8 cellular contexts compared by ENCODE assay signal in the genomic region with DNA sequence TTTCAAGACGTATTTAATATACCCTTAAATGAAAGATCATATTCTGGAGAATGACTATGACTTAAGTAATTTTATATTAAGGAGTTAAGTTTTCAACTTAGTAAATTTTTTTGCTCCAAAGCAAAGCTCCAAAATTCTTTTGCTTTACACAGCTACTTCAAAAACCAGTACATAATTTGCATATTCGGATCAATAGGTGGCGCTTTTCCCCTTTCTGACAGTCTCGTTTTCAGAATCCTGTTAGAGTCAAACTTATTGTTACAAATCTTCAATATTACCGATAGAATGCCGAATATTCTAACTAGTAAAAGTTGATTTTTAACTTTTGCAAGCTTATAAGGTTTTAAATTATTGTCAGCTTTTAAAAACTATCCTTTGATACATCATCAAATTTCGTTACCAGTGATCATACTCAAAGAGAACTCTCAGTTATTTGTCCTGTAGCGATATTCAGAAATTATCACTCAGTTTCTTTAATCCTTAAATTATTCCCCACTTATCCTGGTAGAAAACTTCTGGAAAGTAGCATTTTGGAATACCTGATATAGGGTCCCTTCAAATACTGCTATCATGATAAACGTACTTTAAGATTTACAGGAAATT.
A peak's percentile ranks its signal among the peaks of the same experiment; 100 is the strongest.
DNase-seq lines count a peak whose midpoint lies in the region; ATAC-seq, FAIRE-seq and TF ChIP-seq lines count a peak whose summit lies in the region.

No MANE protein-coding gene starts in this region.

- peak; percentile 8 to 14; a peak in 2 of 4 replicates for TF ChIP-seq RAD21 in K562 (CRISPR knock-in tag; conservative IDR thresholded peaks at IDR 0.05 in 1 of 2, IDR thresholded peaks at IDR 0.05 in 1 of 2)

- H3K9me1 ChIP-seq in K562 (ENCODE audit: control insufficient read depth, insufficient read depth, low read length) = no peaks in the 10 kb centered on the region

- H3K36me3 ChIP-seq in cardiac muscle cell (no peaks in the 10 kb centered on the region), K562 (ENCODE audit: control insufficient read depth, insufficient read depth, low read length) (no peaks in the 10 kb centered on the region), ovary (no peaks in the 10 kb centered on the region)

- H3K9me3 ChIP-seq in cardiac muscle cell (ENCODE audit: low read depth) = no peaks in the 10 kb centered on the region
- no peaks in the 10 kb centered on the region for H3K9me3 ChIP-seq in K562 (replicated peaks; ENCODE audit: control insufficient read depth, insufficient read depth, low read depth, low read length)
- no peaks in the 10 kb centered on the region for H3K9me3 ChIP-seq in ovary

- H3K79me2 ChIP-seq in K562 (ENCODE audit: control insufficient read depth, insufficient read depth, low read length) = no peaks in the 10 kb centered on the region

- CTCF ChIA-PET in K562 (lab: Yijun Ruan, JAX; ENCODE audit: low intra/inter-chr PET ratio) = no interaction called here

- FAIRE-seq in K562 (lab: Jason Lieb, UNC) = no peak

- no peaks in the 10 kb centered on the region for H3K4me1 ChIP-seq in cardiac muscle cell (ENCODE audit: low read depth)
- no peaks in the 10 kb centered on the region for H3K4me1 ChIP-seq in K562 (replicated peaks in 1 of 2; ENCODE audit: control insufficient read depth in 2 of 2, insufficient read depth in 2 of 2, low read length in 2 of 2)
- H3K4me1 ChIP-seq in ovary (ENCODE audit: insufficient read depth) = no peaks in the 10 kb centered on the region

- intact Hi-C loops in left cardiac atrium (cut with DNase I) (loop anchor here in 1 of 2 donors (10.0 kb wide), 1 partner anchor 924 kb away; no protein-coding TSS in a partner anchor), K562 (cut with micrococcal nuclease) (no loop called here), ovary (cut with DNase I) (loop anchor here in 1 of 4 donors (10.0 kb wide), 1 partner anchor 1734 kb away; no protein-coding TSS in a partner anchor)

- 0% methylated on average over 6 of the region's 9 CpGs for WGBS in K562 (ENCODE audit: insufficient coverage, low coverage, missing lambda C conversion rate)
- WGBS in ovary, 3 donors = 18 to 26% (median 19%) methylated on average over 9 of the region's 9 CpGs

- H3K4me2 ChIP-seq in K562 (ENCODE audit: insufficient read depth, low read length) = no peak overlapping the region

- H3K27me3 ChIP-seq in cardiac muscle cell (no peaks in the 10 kb centered on the region), K562 (ENCODE audit: control insufficient read depth in 2 of 2, insufficient read depth in 2 of 2, low read length in 2 of 2) (no peaks in the 10 kb centered on the region), ovary (no peaks in the 10 kb centered on the region)

- TF ChIP-seq CTCF in cardiac muscle cell (IDR thresholded peaks at IDR 0.05; ENCODE audit: low read depth, low read length) (peak; percentile 67), K562 (IDR thresholded peaks at IDR 0.05 in 2 of 3, conservative IDR thresholded peaks at IDR 0.05 in 1 of 3; ENCODE audit: insufficient read depth in 2 of 3, low read depth in 1 of 3, low read length in 3 of 3) (no peak), ovary (IDR thresholded peaks at IDR 0.05) (no peak)

- ATAC-seq in left cardiac atrium (no peak), K562 (no peak)

- no peak overlapping the region for H3K27ac ChIP-seq in cardiac muscle cell
- no peak overlapping the region for H3K27ac ChIP-seq in K562 (ENCODE audit: extremely low read depth, low read depth, low read length)
- H3K27ac ChIP-seq in ovary = no peak overlapping the region

- TF ChIP-seq EP300 in K562 (IDR thresholded peaks at IDR 0.05; ENCODE audit: low read length) (no peak), ovary (IDR thresholded peaks at IDR 0.05) (no peak)

- H3K9ac ChIP-seq in K562 (ENCODE audit: insufficient read depth in 1 of 2, low read depth in 2 of 2, low read length in 2 of 2) = no peak overlapping the region

- DNase-seq in cardiac muscle cell (ENCODE audit: low read depth in 1 of 2, low spot score in 1 of 2) (peak; percentile 48 to 50), left cardiac atrium (no peak), NCI-H128 (lab: John Stamatoyannopoulos, UW; ENCODE audit: unreplicated experiment) (peak; percentile 5), K562 (ENCODE audit: extremely low read depth in 1 of 4, low spot score in 3 of 4) (no peak), midbrain (lab: John Stamatoyannopoulos, UW) (peak; percentile 54), GM19240 (ENCODE audit: insufficient read length, low spot score) (no peak), ovary (no peak)
- no peak for DNase-seq in activated effector memory CD4-positive, alpha-beta T cell treated with anti-CD3 and anti-CD28 coated beads, Interleukin-2, amount 50 U/mL, for 16 hours

- no peak overlapping the region for H3K4me3 ChIP-seq in cardiac muscle cell
- H3K4me3 ChIP-seq in K562 = no peak overlapping the region
- no peak overlapping the region for H3K4me3 ChIP-seq in ovary

- no peaks in the 10 kb centered on the region for H4K20me1 ChIP-seq in K562 (replicated peaks; ENCODE audit: control insufficient read depth, insufficient read depth, low read length)

- no peak for TF ChIP-seq POLR2A in K562 (conservative IDR thresholded peaks at IDR 0.05)
- no peak for TF ChIP-seq POLR2A in ovary (IDR thresholded peaks at IDR 0.05)

- no peak overlapping the region for H2AFZ ChIP-seq in K562 (ENCODE audit: low read depth, low read length)

- BruUV-seq in K562 (replicated peaks; lab: Mats Ljungman, UMichigan) = no TSS peak

- in situ Hi-C loops in K562 (cut with MboI) = no loop called here

- POLR2A ChIA-PET in K562 (lab: Yijun Ruan, JAX) = no interaction called here

TF ChIP-seq in K562, 482 proteins besides CTCF, POLR2A, EP300 and RAD21:
- TF ChIP-seq MEF2D (tag; conservative IDR thresholded peaks at IDR 0.05; ENCODE audit: low read depth) (no peak), RFX1 (IDR thresholded peaks at IDR 0.05) (no peak), PCBP1 (IDR thresholded peaks at IDR 0.05; ENCODE audit: low read depth, low read length, poor library complexity, severe bottlenecking) (no peak), ZNF134 (CRISPR knock-in tag; conservative IDR thresholded peaks at IDR 0.05) (no peak), KAT2B (IDR thresholded peaks at IDR 0.05; ENCODE audit: low read depth, low read length) (no peak), CBX1 (IDR thresholded peaks at IDR 0.05; ENCODE audit: low read depth) (no peak), NCOA6 (IDR thresholded peaks at IDR 0.05) (no peak), HMG20B (CRISPR knock-in tag; IDR thresholded peaks at IDR 0.05) (no peak), MAFK (IDR thresholded peaks at IDR 0.05; ENCODE audit: low read length) (no peak), SNIP1 (IDR thresholded peaks at IDR 0.05; ENCODE audit: low read depth) (no peak), DNMT1 (IDR thresholded peaks at IDR 0.05) (no peak), ZNF444 (CRISPR knock-in tag; IDR thresholded peaks at IDR 0.05) (no peak), ZNF232 (CRISPR knock-in tag; IDR thresholded peaks at IDR 0.05) (no peak), THRAP3 (IDR thresholded peaks at IDR 0.05; ENCODE audit: borderline replicate concordance) (no peak), FOXM1 (IDR thresholded peaks at IDR 0.05; ENCODE audit: low read depth) (no peak), FOXM1 (CRISPR knock-in tag; IDR thresholded peaks at IDR 0.05; ENCODE audit: low read depth) (no peak), ZNF165 (CRISPR knock-in tag; IDR thresholded peaks at IDR 0.05; ENCODE audit: borderline replicate concordance) (no peak), ZSCAN29 (IDR thresholded peaks at IDR 0.05) (no peak)
- TF ChIP-seq, protein P1, sequence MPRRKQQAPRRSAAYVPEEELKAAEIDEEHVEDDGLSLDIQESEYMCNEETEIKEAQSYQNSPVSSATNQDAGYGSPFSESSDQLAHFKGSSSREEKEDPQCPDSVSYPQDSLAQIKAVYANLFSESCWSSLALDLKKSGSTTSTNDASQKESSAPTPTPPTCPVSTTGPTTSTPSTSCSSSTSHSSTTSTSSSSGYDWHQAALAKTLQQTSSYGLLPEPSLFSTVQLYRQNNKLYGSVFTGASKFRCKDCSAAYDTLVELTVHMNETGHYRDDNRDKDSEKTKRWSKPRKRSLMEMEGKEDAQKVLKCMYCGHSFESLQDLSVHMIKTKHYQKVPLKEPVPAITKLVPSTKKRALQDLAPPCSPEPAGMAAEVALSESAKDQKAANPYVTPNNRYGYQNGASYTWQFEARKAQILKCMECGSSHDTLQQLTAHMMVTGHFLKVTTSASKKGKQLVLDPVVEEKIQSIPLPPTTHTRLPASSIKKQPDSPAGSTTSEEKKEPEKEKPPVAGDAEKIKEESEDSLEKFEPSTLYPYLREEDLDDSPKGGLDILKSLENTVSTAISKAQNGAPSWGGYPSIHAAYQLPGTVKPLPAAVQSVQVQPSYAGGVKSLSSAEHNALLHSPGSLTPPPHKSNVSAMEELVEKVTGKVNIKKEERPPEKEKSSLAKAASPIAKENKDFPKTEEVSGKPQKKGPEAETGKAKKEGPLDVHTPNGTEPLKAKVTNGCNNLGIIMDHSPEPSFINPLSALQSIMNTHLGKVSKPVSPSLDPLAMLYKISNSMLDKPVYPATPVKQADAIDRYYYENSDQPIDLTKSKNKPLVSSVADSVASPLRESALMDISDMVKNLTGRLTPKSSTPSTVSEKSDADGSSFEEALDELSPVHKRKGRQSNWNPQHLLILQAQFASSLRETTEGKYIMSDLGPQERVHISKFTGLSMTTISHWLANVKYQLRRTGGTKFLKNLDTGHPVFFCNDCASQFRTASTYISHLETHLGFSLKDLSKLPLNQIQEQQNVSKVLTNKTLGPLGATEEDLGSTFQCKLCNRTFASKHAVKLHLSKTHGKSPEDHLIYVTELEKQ (CRISPR knock-in tag; IDR thresholded peaks at IDR 0.05) = no peak
- TF ChIP-seq, protein P2, sequence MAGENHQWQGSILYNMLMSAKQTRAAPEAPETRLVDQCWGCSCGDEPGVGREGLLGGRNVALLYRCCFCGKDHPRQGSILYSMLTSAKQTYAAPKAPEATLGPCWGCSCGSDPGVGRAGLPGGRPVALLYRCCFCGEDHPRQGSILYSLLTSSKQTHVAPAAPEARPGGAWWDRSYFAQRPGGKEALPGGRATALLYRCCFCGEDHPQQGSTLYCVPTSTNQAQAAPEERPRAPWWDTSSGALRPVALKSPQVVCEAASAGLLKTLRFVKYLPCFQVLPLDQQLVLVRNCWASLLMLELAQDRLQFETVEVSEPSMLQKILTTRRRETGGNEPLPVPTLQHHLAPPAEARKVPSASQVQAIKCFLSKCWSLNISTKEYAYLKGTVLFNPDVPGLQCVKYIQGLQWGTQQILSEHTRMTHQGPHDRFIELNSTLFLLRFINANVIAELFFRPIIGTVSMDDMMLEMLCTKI (IDR thresholded peaks at IDR 0.05; ENCODE audit: partially characterized antibody) = no peak
TF ChIP-seq in K562: peak in this region for 0.

Comparison
In these comparisons a context has a peak if more than half of its experiments do, and no peak if none do; other contexts are left out.
1. DNase-seq: peak in cardiac muscle cell (2 of 2), NCI-H128 (single experiment) and midbrain (single experiment); none in left cardiac atrium (single experiment), K562 (0 of 4), GM19240 (single experiment), ovary (0 of 5) and activated effector memory CD4-positive, alpha-beta T cell treated with anti-CD3 and anti-CD28 coated beads, Interleukin-2, amount 50 U/mL, for 16 hours (single experiment).